In the genomic region with DNA sequence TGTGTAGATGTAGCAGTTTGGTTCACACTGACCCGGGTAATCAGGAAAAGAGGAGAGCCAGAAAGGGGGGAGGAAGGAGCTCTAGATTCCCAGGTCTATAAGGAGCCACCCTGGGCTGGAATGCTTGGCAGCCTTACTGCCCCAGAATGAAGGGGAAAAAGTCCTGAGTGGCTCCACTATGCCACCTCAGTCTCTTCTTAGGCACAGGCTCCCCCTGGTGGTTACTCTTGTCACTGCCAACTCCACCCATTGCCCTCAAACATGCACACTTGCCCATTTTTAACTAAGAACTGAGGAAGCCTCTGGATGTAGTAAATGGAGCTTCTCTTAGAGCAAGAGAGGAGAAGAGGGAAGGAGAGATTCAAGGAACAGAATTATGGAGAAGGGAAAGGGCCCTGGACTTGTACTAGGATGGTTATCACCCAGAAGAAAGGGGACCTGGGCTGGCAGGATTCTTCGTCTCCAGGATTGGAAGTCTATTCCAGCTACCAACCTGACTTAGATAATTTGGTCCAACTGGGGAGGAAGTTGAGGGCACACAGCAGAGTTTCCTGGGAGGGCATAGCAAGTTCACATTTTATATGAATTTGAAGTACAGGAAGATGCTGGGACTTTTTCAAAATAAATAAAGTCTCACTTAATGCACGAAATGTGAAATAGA, we compare ENCODE assay signal across 8 cellular contexts. TPM values are rescaled to one million over a fixed set of nuclear protein-coding genes. Genes with fewer than 3 reads are reported as not detected.
DNase-seq lines count a peak whose midpoint lies in the region; ATAC-seq, FAIRE-seq and TF ChIP-seq lines count a peak whose summit lies in the region.

No MANE protein-coding gene starts in this region.

- H3K36me3 ChIP-seq in MG63 (peaks cover 5% of the 10 kb centered on the region), SJSA1 (peaks cover 9% of the 10 kb centered on the region), ovary (no peaks in the 10 kb centered on the region), transverse colon (no peaks in the 10 kb centered on the region)

- H3K27me3 ChIP-seq in MG63 (no peaks in the 10 kb centered on the region; the same call in 1 of the 2 replicates), SJSA1 (replicated peaks) (no peaks in the 10 kb centered on the region), ovary (no peaks in the 10 kb centered on the region), transverse colon (no peaks in the 10 kb centered on the region)

- TF ChIP-seq POLR2A in ovary (IDR thresholded peaks at IDR 0.05) (no peak), transverse colon (IDR thresholded peaks at IDR 0.05) (no peak)

- WGBS in ovary, 3 donors: 75 to 88% (median 75%) methylated on average over 3 of the region's 3 CpGs
- 67 to 94% methylated on average over 2 to 3 of the region's 3 CpGs for WGBS in transverse colon (ENCODE audit: low coverage in 1 of 2), 2 donors

- peak; percentile 97 for TF ChIP-seq CTCF in GM12864 (IDR thresholded peaks at IDR 0.05; ENCODE audit: low read depth, low read length, missing control alignments)
- TF ChIP-seq CTCF in ovary (IDR thresholded peaks at IDR 0.05): peak; percentile 74 to 76 (median 74)
- peak; percentile 88 to 93 (median 90) for TF ChIP-seq CTCF in transverse colon (IDR thresholded peaks at IDR 0.05)

- H3K4me3 ChIP-seq in GM12864 (ENCODE audit: low read depth, low read length) (no peak overlapping the region), MG63 (no peak overlapping the region), SJSA1 (no peak overlapping the region), ovary (no peak overlapping the region), transverse colon (no peak overlapping the region)

- no peak for ATAC-seq in GM19397 (IDR thresholded peaks at IDR 0.05; ENCODE audit: unreplicated experiment)

- TF ChIP-seq EP300 in ovary (IDR thresholded peaks at IDR 0.05) (no peak), transverse colon (IDR thresholded peaks at IDR 0.05; ENCODE audit: low read depth) (no peak)

- H3K9me3 ChIP-seq in MG63: no peaks in the 10 kb centered on the region
- no peaks in the 10 kb centered on the region for H3K9me3 ChIP-seq in SJSA1 (replicated peaks)
- H3K9me3 ChIP-seq in ovary: no peaks in the 10 kb centered on the region
- no peaks in the 10 kb centered on the region for H3K9me3 ChIP-seq in transverse colon

- no peak for FAIRE-seq in frontal cortex (lab: Jason Lieb, UNC)

- in situ Hi-C loops in transverse colon (cut with MboI; ENCODE audit: low pct_ligation_motif_present in 1 of 4, low pct_unique_long_range_greater_than_20kb in 1 of 4, low sequenced_read_pairs in 3 of 4): no loop called here

- intact Hi-C loops in ovary (cut with DNase I): loop anchor here in 1 of 4 donors (5.0 kb wide), 1 partner anchor 34 kb away; no protein-coding TSS in a partner anchor
- intact Hi-C loops in transverse colon (cut with DNase I; ENCODE audit: low total_unique reads): no loop called here

- H3K27ac ChIP-seq in SJSA1: no peak overlapping the region
- H3K27ac ChIP-seq in ovary: no peak overlapping the region
- H3K27ac ChIP-seq in transverse colon: no peak overlapping the region

- H3K4me1 ChIP-seq in SJSA1 (replicated peaks) (no peaks in the 10 kb centered on the region), ovary (ENCODE audit: insufficient read depth) (no peaks in the 10 kb centered on the region), transverse colon (peaks cover 0 to 14% (median 2%) of the 10 kb centered on the region in 4 donors)

- no peak for DNase-seq in GM12864 (ENCODE audit: low read depth)
- DNase-seq in MG63: peak; percentile 67
- DNase-seq in SJSA1 (ENCODE audit: low read depth in 1 of 2, low spot score in 2 of 2): peak; percentile 69 to 84
- peak; percentile 61 for DNase-seq in activated effector memory CD4-positive, alpha-beta T cell treated with Interleukin-2 at 50 U/mL for 16 hours
- DNase-seq in frontal cortex (ENCODE audit: low spot score in 2 of 2): peak; percentile 65 to 80
- peak; percentile 65 to 84 (median 80) for DNase-seq in ovary
- DNase-seq in transverse colon: peak; percentile 86

RNA-seq across cellular contexts. Expression of a gene that starts 7.8 kb away (rescaled TPM):
- 46.0 and 56.3 TPM in 2 replicates for total RNA-seq in MG63 (2014; rRNA removed; shearing (Covaris generic); ENCODE audit: low replicate concordance)
- 44.0 and 58.6 TPM in 2 replicates for total RNA-seq in SJSA1 (2014; rRNA removed; shearing (Covaris generic))
- total RNA-seq in frontal cortex: 21.2 TPM
- 10 to 100 TPM; 14.4 to 20.9 (median 16.9) TPM for total RNA-seq in ovary
- 1 to 10 TPM; 2.6 to 7.6 TPM for polyA plus RNA-seq in ovary
- total RNA-seq in transverse colon: 10 to 100 TPM; 17.1 to 30.9 (median 23.8) TPM

RNA-seq across cellular contexts. Expression of a gene that starts 17.0 kb away (rescaled TPM):
- total RNA-seq in MG63 (2014; rRNA removed; shearing (Covaris generic); ENCODE audit: low replicate concordance): 12.6 and 16.0 TPM in 2 replicates
- 2.7 and 8.2 TPM in 2 replicates for total RNA-seq in SJSA1 (2014; rRNA removed; shearing (Covaris generic))
- 23.2 TPM for total RNA-seq in frontal cortex
- 10 to 100 TPM in 6 of 7 donors, 1 to 10 TPM in 1; 9.1 to 24.2 (median 18.1) TPM for total RNA-seq in ovary
- 10 to 100 TPM; 17.9 to 20.4 TPM for polyA plus RNA-seq in ovary
- 10 to 100 TPM; 11.5 to 29.7 (median 19.5) TPM for total RNA-seq in transverse colon

RNA-seq across cellular contexts. Expression of a gene that starts 47.2 kb away (rescaled TPM):
- total RNA-seq in MG63 (2014; rRNA removed; shearing (Covaris generic); ENCODE audit: low replicate concordance): 11.8 and 15.6 TPM in 2 replicates
- total RNA-seq in SJSA1 (2014; rRNA removed; shearing (Covaris generic)): 22.5 and 29.0 TPM in 2 replicates
- total RNA-seq in frontal cortex: 94.2 TPM
- total RNA-seq in ovary: 100 to 1,000 TPM in 4 of 7 donors, 10 to 100 TPM in 3; 59.0 to 141 (median 113) TPM
- polyA plus RNA-seq in ovary: 10 to 100 TPM; 72.0 to 93.2 TPM
- 10 to 100 TPM; 31.9 to 81.9 (median 54.1) TPM for total RNA-seq in transverse colon

RNA-seq across cellular contexts. Expression of a gene that starts 59.8 kb away (rescaled TPM):
- total RNA-seq in MG63 (2014; rRNA removed; shearing (Covaris generic); ENCODE audit: low replicate concordance): 6.7 and 13.3 TPM in 2 replicates
- total RNA-seq in SJSA1 (2014; rRNA removed; shearing (Covaris generic)): 17.8 and 18.2 TPM in 2 replicates
- total RNA-seq in frontal cortex: 8.6 TPM
- total RNA-seq in ovary: 10 to 100 TPM; 11.8 to 68.7 (median 44.5) TPM
- 10 to 100 TPM; 17.4 to 18.1 TPM for polyA plus RNA-seq in ovary
- 10 to 100 TPM in 3 of 4 donors, 1 to 10 TPM in 1; 7.5 to 62.7 (median 13.7) TPM for total RNA-seq in transverse colon
